Comparison of ENCODE assay signal across 1 cellular context in genomic region chr2:67658820-67659219, GRCh38.
TF ChIP-seq lines count a peak whose summit lies in the region.

No MANE protein-coding gene starts in this region.

TF ChIP-seq in K562, 482 proteins besides CTCF, POLR2A, EP300 and RAD21 (continued from another document):
- peak; percentile 69 for TF ChIP-seq C11orf30 (IDR thresholded peaks at IDR 0.05; ENCODE audit: low read depth)
- no peak for TF ChIP-seq REST (CRISPR knock-in tag; IDR thresholded peaks at IDR 0.05; ENCODE audit: low read depth)
- TF ChIP-seq ZNF316 (IDR thresholded peaks at IDR 0.05): peak; percentile 75
